ENCODE assay signal across 12 cellular contexts in the genomic region with DNA sequence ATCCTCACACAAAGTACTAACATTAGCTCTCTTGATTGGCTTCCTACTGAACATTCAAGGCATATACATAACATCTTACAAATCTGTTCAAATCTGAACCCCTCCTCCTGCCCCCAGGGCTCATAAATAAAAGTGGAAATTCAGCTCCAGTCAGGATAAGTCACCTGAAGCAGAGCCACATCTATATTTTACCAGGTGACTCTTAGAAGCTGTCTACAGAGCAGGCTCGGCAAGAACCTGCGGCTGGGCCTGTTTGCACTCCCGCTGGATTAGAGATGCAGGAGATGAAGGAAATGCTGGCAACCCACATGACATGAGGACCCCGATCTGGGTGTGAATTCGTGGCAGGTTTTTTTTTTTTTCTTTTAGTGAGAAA. TPM values are rescaled to one million over a fixed set of nuclear protein-coding genes. Genes with fewer than 3 reads are reported as not detected.
DNase-seq lines count a peak whose midpoint lies in the region; ATAC-seq and TF ChIP-seq lines count a peak whose summit lies in the region.
"Had no signal": no experiment of that assay in that cellular context is flagged by ENCODE, and none has a peak within 500 bp of the region (broad histone marks: within the 10 kb centered on the region; RNA-seq: fewer than 3 reads in every experiment).

No MANE protein-coding gene starts in this region.

- H3K4me3 ChIP-seq in esophagus squamous epithelium (no peak overlapping the region), left ventricle myocardium inferior (no peak overlapping the region)
- H3K4me3 ChIP-seq: BLaER1 treated with 17β-estradiol and CSF1 and Interleukin-3, amounts not matched to agents 10 nM and 100 nM had no signal

- H3K27ac ChIP-seq in VCaP (peak overlapping the region; percentile 54), temporal lobe (ENCODE audit: low read depth, low read length) (peak overlapping the region; percentile 56), esophagus squamous epithelium (no peak overlapping the region), left ventricle myocardium inferior (replicated peaks) (no peak overlapping the region)
- H3K27ac ChIP-seq: BLaER1 treated with 17β-estradiol and CSF1 and Interleukin-3, amounts not matched to agents 10 nM and 100 nM had no signal

- DNase-seq in DMS53 treated with DMSO at 0.1 percent for 48 hours (lab: John Stamatoyannopoulos, UW; ENCODE audit: unreplicated experiment) (peak; percentile 54), left lobe of liver (ENCODE audit: low spot score) (no peak), T-helper 2 cell (no peak), esophagus squamous epithelium (lab: John Stamatoyannopoulos, UW) (no peak), left ventricle myocardium inferior (no peak)
- DNase-seq: CD4-positive, CD25-positive, alpha-beta regulatory T cell; GOT3 had no signal

- peaks cover 9 to 78% (median 16%) of the 10 kb centered on the region in 4 donors for H3K27me3 ChIP-seq in esophagus squamous epithelium
- peaks cover 80% of the 10 kb centered on the region for H3K27me3 ChIP-seq in left ventricle myocardium inferior (ENCODE audit: low read depth)

- peaks cover 0 to 16% (median 14%) of the 10 kb centered on the region in 3 donors for H3K4me1 ChIP-seq in esophagus squamous epithelium
- peaks cover 14% of the 10 kb centered on the region for H3K4me1 ChIP-seq in left ventricle myocardium inferior

- no peaks in the 10 kb centered on the region for H3K9me3 ChIP-seq in esophagus squamous epithelium
- no peaks in the 10 kb centered on the region for H3K9me3 ChIP-seq in left ventricle myocardium inferior (replicated peaks)

- H3K36me3 ChIP-seq in esophagus squamous epithelium (no peaks in the 10 kb centered on the region), left ventricle myocardium inferior (no peaks in the 10 kb centered on the region)
- H3K36me3 ChIP-seq: BLaER1 treated with 17β-estradiol and CSF1 and Interleukin-3, amounts not matched to agents 10 nM and 100 nM had no signal

- TF ChIP-seq CTCF in VCaP (conservative IDR thresholded peaks at IDR 0.05) (no peak), esophagus squamous epithelium (IDR thresholded peaks at IDR 0.05) (no peak), left ventricle myocardium inferior (IDR thresholded peaks at IDR 0.05; ENCODE audit: borderline replicate concordance) (no peak)

- intact Hi-C loops in esophagus squamous epithelium (cut with DNase I): no loop called here
- intact Hi-C loops in left ventricle myocardium inferior (cut with micrococcal nuclease): no loop called here

- peak; percentile 47 for ATAC-seq in left lobe of liver

- WGBS in esophagus squamous epithelium, 2 donors: 57 to 63% methylated on average over 5 of the region's 5 CpGs

- TF ChIP-seq POLR2A in esophagus squamous epithelium (IDR thresholded peaks at IDR 0.05): no peak

RNA-seq across cellular contexts. Expression of a gene that starts 3.0 kb away (rescaled TPM):
- not detected for total RNA-seq in left lobe of liver
- total RNA-seq in temporal lobe: 53.1 TPM
- total RNA-seq in esophagus squamous epithelium: under 1 TPM in 1 of 4 donors, not detected in 3; under 0.01 TPM
- total RNA-seq in left ventricle myocardium inferior: not detected
- total RNA-seq: Calu3; CD4-positive, CD25-positive, alpha-beta regulatory T cell; HT-29 had no signal

Comparison
In these comparisons a context has a peak if more than half of its experiments do, and no peak if none do; other contexts are left out.
1. H3K27ac ChIP-seq: peak in VCaP (single experiment) and temporal lobe (single experiment); none in esophagus squamous epithelium (0 of 4) and left ventricle myocardium inferior (single experiment).
2. RNA of a gene that starts 3.0 kb away (total RNA-seq): 53.1 TPM in temporal lobe (single experiment); not detected in left lobe of liver (single experiment), under 0.01 TPM in esophagus squamous epithelium and not detected in left ventricle myocardium inferior (single experiment); every median in the first group is over 10 times any median in the second.